In genomic region chr4:165569031-165569430, GRCh38 we compare ENCODE assay signal across 29 cellular contexts.
"Had no signal": no experiment of that assay in that cellular context is flagged by ENCODE, and none has a peak within 500 bp of the region (broad histone marks: within the 10 kb centered on the region; RNA-seq: fewer than 3 reads in every experiment).

No MANE protein-coding gene starts in this region.

- H3K4me1 ChIP-seq: neural progenitor cell, parathyroid adenoma, psoas muscle, right lobe of liver, sigmoid colon, stomach, thyroid gland, tibial nerve, upper lobe of left lung, vagina had no signal

- H3K27me3 Mint-ChIP-seq: progenitor cell of endocrine pancreas; stimulated activated naive B cell treated with anti-CD40 and anti-IgM and Interleukin-4, amounts not matched to agents 10 μg/mL and 1 μg/mL and 100 μg/mL, for 72 hours had no signal

- FAIRE-seq: small intestine, urothelium cell line had no signal

- H3K4me3 ChIP-seq: neural progenitor cell, ovary, psoas muscle, right lobe of liver, sigmoid colon, stomach, thoracic aorta, thyroid gland, tibial nerve, upper lobe of left lung, vagina had no signal

- H2AFZ ChIP-seq: neural progenitor cell, parathyroid adenoma had no signal

- H3K36me3 ChIP-seq: neural progenitor cell, ovary, right lobe of liver, sigmoid colon, stomach, thoracic aorta, thyroid gland, tibial nerve, upper lobe of left lung, vagina had no signal

- H3K9me3 ChIP-seq: ovary, psoas muscle, right lobe of liver, sigmoid colon, stomach, thoracic aorta, thyroid gland, tibial nerve, upper lobe of left lung, vagina had no signal

- H3K4me3 Mint-ChIP-seq: naive thymus-derived CD4-positive, alpha-beta T cell; natural killer cell; nephron; neural progenitor cell; stimulated activated effector memory CD8-positive, alpha-beta T cell treated with anti-CD3 and anti-CD28 coated beads, Interleukin-12 subunit alpha, Interleukin-12 subunit beta, amount 100 ng/mL, for 72 hours; stimulated activated naive B cell treated with anti-CD40 and anti-IgM and Interleukin-4, amounts not matched to agents 10 μg/mL and 1 μg/mL and 100 μg/mL, for 72 hours had no signal

- H3K4me1 Mint-ChIP-seq: natural killer cell; nephron; neural progenitor cell; stimulated activated effector memory CD8-positive, alpha-beta T cell treated with anti-CD3 and anti-CD28 coated beads, Interleukin-12 subunit alpha, Interleukin-12 subunit beta, amount 100 ng/mL, for 72 hours; stimulated activated naive B cell treated with anti-CD40 and anti-IgM and Interleukin-4, amounts not matched to agents 10 μg/mL and 1 μg/mL and 100 μg/mL, for 72 hours had no signal

- DNase-seq: naive thymus-derived CD4-positive, alpha-beta T cell; natural killer cell; occipital lobe; ovary; posterior cingulate gyrus; psoas muscle; right cardiac atrium; right lobe of liver; sigmoid colon; small intestine; stimulated activated CD4-positive, alpha-beta T cell treated with anti-CD3 and anti-CD28 coated beads, Interleukin-15, amount 100 ng/mL, for 24 hours; stimulated activated CD4-positive, alpha-beta T cell treated with anti-CD3 and anti-CD28 coated beads, Interleukin-2, amount 100 ng/mL, for 24 hours; stimulated activated CD4-positive, alpha-beta T cell treated with anti-CD3 and anti-CD28 coated beads, Interleukin-2, amount 100 ng/mL, for 48 hours; stimulated activated CD4-positive, alpha-beta T cell treated with anti-CD3 and anti-CD28 coated beads, Interleukin-4, amount 100 ng/mL, for 24 hours; stimulated activated naive B cell treated with anti-CD40 and anti-IgM and Interleukin-4, amounts not matched to agents 10 μg/mL and 1 μg/mL and 100 μg/mL, for 72 hours; stimulated activated naive CD4-positive, alpha-beta T cell treated with Interleukin-2 at 50 U/mL for 16 hours; stomach; thyroid gland; trophoblast cell; upper lobe of left lung had no signal

- H3K27ac Mint-ChIP-seq: naive thymus-derived CD4-positive, alpha-beta T cell; natural killer cell; nephron; neural progenitor cell; progenitor cell of endocrine pancreas; stimulated activated effector memory CD8-positive, alpha-beta T cell treated with anti-CD3 and anti-CD28 coated beads, Interleukin-12 subunit alpha, Interleukin-12 subunit beta, amount 100 ng/mL, for 72 hours; stimulated activated naive B cell treated with anti-CD40 and anti-IgM and Interleukin-4, amounts not matched to agents 10 μg/mL and 1 μg/mL and 100 μg/mL, for 72 hours had no signal

- H3K9me3 Mint-ChIP-seq: nephron, neural progenitor cell had no signal

- H3K9ac ChIP-seq: neural progenitor cell, parathyroid adenoma had no signal

- H3K27ac ChIP-seq: neural progenitor cell, ovary, parathyroid adenoma, psoas muscle, right lobe of liver, sigmoid colon, stomach, thoracic aorta, thyroid gland, tibial nerve, upper lobe of left lung, vagina had no signal

- ATAC-seq: naive thymus-derived CD4-positive, alpha-beta T cell; natural killer cell; psoas muscle; right cardiac atrium; right lobe of liver; stimulated activated effector memory CD8-positive, alpha-beta T cell treated with anti-CD3 and anti-CD28 coated beads, Interleukin-12 subunit alpha, Interleukin-12 subunit beta, amount 100 ng/mL, for 72 hours; stimulated activated naive B cell treated with anti-CD40 and anti-IgM and Interleukin-4, amounts not matched to agents 10 μg/mL and 1 μg/mL and 100 μg/mL, for 72 hours had no signal

- H3K27me3 ChIP-seq: neural progenitor cell, ovary, right lobe of liver, sigmoid colon, stomach, thyroid gland, tibial nerve, upper lobe of left lung, vagina had no signal

- H3K36me3 Mint-ChIP-seq: naive thymus-derived CD4-positive, alpha-beta T cell; natural killer cell; neural progenitor cell; stimulated activated effector memory CD8-positive, alpha-beta T cell treated with anti-CD3 and anti-CD28 coated beads, Interleukin-12 subunit alpha, Interleukin-12 subunit beta, amount 100 ng/mL, for 72 hours; stimulated activated naive B cell treated with anti-CD40 and anti-IgM and Interleukin-4, amounts not matched to agents 10 μg/mL and 1 μg/mL and 100 μg/mL, for 72 hours had no signal

- H3K4me2 ChIP-seq: neural progenitor cell had no signal

- H3K79me2 ChIP-seq: parathyroid adenoma had no signal
